10 cellular contexts compared by ENCODE assay signal in the genomic region with DNA sequence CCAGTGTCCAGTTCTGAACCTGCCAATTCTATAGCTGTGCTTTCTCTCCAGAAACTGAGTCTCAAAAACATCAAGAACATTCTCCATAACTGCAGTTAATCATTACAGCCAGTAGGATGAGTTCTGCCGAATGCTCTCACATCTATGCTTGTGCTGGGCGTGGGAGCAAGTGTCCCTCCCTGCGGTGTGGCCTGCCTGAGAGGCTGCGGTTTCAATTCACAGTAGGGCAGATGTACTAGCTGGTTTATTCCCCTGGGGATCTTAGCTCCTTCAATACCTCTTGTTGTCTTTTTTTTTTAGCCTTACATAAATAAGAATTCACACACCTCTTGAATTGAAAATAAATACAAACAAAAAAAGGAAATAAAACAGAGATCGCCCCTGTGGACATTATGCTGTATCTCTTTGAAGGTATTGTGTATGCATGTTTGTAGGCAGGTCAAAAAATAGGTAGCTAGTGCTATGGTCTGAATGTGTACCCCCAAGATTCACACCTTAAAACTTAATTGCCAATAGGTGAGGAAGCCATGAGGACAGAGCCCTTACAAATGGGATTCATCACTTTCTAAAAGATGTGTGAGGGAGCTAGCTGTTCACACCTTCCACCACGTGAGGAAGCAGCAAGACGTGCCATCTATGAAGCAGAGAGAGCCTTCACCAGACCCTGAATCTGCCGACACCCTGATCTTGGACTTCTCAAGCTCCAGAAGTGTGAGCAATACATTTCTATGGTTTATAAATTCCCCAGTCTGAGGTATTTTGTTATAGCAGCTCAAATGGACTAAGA.
A peak's percentile ranks its signal among the peaks of the same experiment; 100 is the strongest.
DNase-seq lines count a peak whose midpoint lies in the region; ATAC-seq, FAIRE-seq and TF ChIP-seq lines count a peak whose summit lies in the region.
"Had no signal": no experiment of that assay in that cellular context is flagged by ENCODE, and none has a peak within 500 bp of the region (broad histone marks: within the 10 kb centered on the region; RNA-seq: fewer than 3 reads in every experiment).

No MANE protein-coding gene starts in this region.

- no peak overlapping the region for H3K27ac ChIP-seq in BLaER1 treated with 17β-estradiol and CSF1 and Interleukin-3, amounts not matched to agents 10 nM and 100 nM
- H3K27ac ChIP-seq in pancreas = no peak overlapping the region
- H3K27ac ChIP-seq: C4-2B had no signal

- WGBS in pancreas, 2 donors = 93 to 94% methylated on average over 8 of the region's 8 CpGs

- DNase-seq in astrocyte of the spinal cord (ENCODE audit: low read depth, low spot score) = peak; percentile 45
- DNase-seq in pancreas = no peak
- DNase-seq in dedifferentiated amniotic fluid mesenchymal stem cell (ENCODE audit: extremely low spot score) = no peak
- no peak for DNase-seq in NCI-H1105 treated with DMSO at 0.1 percent for 48 hours (lab: John Stamatoyannopoulos, UW)
- no peak for DNase-seq in EL
- DNase-seq: hypothalamus had no signal

- peak; percentile 15 for TF ChIP-seq CTCF in astrocyte of the spinal cord (IDR thresholded peaks at IDR 0.05; ENCODE audit: low read depth, low read length)
- TF ChIP-seq CTCF in pancreas (IDR thresholded peaks at IDR 0.05) = no peak

- no peaks in the 10 kb centered on the region for H3K27me3 ChIP-seq in BLaER1 treated with 17β-estradiol and CSF1 and Interleukin-3, amounts not matched to agents 10 nM and 100 nM
- H3K27me3 ChIP-seq in pancreas = no peaks in the 10 kb centered on the region

- H3K9ac ChIP-seq in BLaER1 treated with 17β-estradiol and CSF1 and Interleukin-3, amounts not matched to agents 10 nM and 100 nM = no peak overlapping the region

- no peaks in the 10 kb centered on the region for H4K20me1 ChIP-seq in BLaER1 treated with 17β-estradiol and CSF1 and Interleukin-3, amounts not matched to agents 10 nM and 100 nM

- FAIRE-seq in pancreas (lab: Jason Lieb, UNC) = no peak

- H3K9me3 ChIP-seq in BLaER1 treated with 17β-estradiol and CSF1 and Interleukin-3, amounts not matched to agents 10 nM and 100 nM (replicated peaks in 1 of 11) = no peaks in the 10 kb centered on the region
- no peaks in the 10 kb centered on the region for H3K9me3 ChIP-seq in pancreas

- H3K36me3 ChIP-seq in BLaER1 treated with 17β-estradiol and CSF1 and Interleukin-3, amounts not matched to agents 10 nM and 100 nM = no peaks in the 10 kb centered on the region
- H3K36me3 ChIP-seq in pancreas = no peaks in the 10 kb centered on the region

- in situ Hi-C loops in astrocyte of the spinal cord (cut with HindIII; ENCODE audit: low sequenced_read_pairs) = no loop called here

- peak overlapping the region in 8 of 11 experiments; percentile 8 to 44 (median 26); a peak in 11 of 22 replicates for H3K4me2 ChIP-seq in BLaER1 treated with 17β-estradiol and CSF1 and Interleukin-3, amounts not matched to agents 10 nM and 100 nM

- intact Hi-C loops in pancreas (cut with DNase I) = no loop called here

- H3K4me3 ChIP-seq in BLaER1 treated with 17β-estradiol and CSF1 and Interleukin-3, amounts not matched to agents 10 nM and 100 nM = no peak overlapping the region
- H3K4me3 ChIP-seq in astrocyte of the spinal cord (ENCODE audit: low read depth, low read length) = no peak overlapping the region
- no peak overlapping the region for H3K4me3 ChIP-seq in pancreas

- ATAC-seq in GM19397 (IDR thresholded peaks at IDR 0.05; ENCODE audit: unreplicated experiment) (peak; percentile 91), HG03095 (IDR thresholded peaks at IDR 0.05; ENCODE audit: unreplicated experiment) (peak; percentile 83), pancreas (no peak)

- peaks cover 6 to 23% (median 15%) of the 10 kb centered on the region in 10 experiments; a peak in 18 of 20 replicates for H3K4me1 ChIP-seq in BLaER1 treated with 17β-estradiol and CSF1 and Interleukin-3, amounts not matched to agents 10 nM and 100 nM
- no peaks in the 10 kb centered on the region for H3K4me1 ChIP-seq in pancreas

Comparison
In these comparisons a context has a peak if more than half of its experiments do, and no peak if none do; other contexts are left out.
1. ATAC-seq: peak in GM19397 (single experiment) and HG03095 (single experiment); none in pancreas (0 of 4).